ENCODE assay signal across 17 cellular contexts in genomic region chr3:193617628-193618027, GRCh38.
DNase-seq lines count a peak whose midpoint lies in the region; FAIRE-seq and TF ChIP-seq lines count a peak whose summit lies in the region.
"Had no signal": no experiment of that assay in that cellular context is flagged by ENCODE, and none has a peak within 500 bp of the region (broad histone marks: within the 10 kb centered on the region; RNA-seq: fewer than 3 reads in every experiment).

No MANE protein-coding gene starts in this region.

- H3K27me3 Mint-ChIP-seq in activated T-cell treated with anti-CD3 and anti-CD28 coated beads, Interleukin-2, amount 50 U/mL, for 24 hours: no peaks in the 10 kb centered on the region
- H3K27me3 Mint-ChIP-seq: CD4-positive, alpha-beta memory T cell had no signal

- no peaks in the 10 kb centered on the region for H3K9me3 Mint-ChIP-seq in activated T-cell treated with anti-CD3 and anti-CD28 coated beads, Interleukin-2, amount 50 U/mL, for 24 hours
- H3K9me3 Mint-ChIP-seq: CD4-positive, alpha-beta memory T cell had no signal

- no peak for TF ChIP-seq POLR2A in H54 (IDR thresholded peaks at IDR 0.05; ENCODE audit: low read depth, low read length)

- H3K36me3 Mint-ChIP-seq in activated T-cell treated with anti-CD3 and anti-CD28 coated beads, Interleukin-2, amount 50 U/mL, for 24 hours (ENCODE audit: low read depth): peaks cover 86% of the 10 kb centered on the region

- no peak overlapping the region for H3K4me3 ChIP-seq in foreskin fibroblast (ENCODE audit: low read depth in 1 of 2, low read length in 2 of 2)

- FAIRE-seq in D721Med (lab: Jason Lieb, UNC) (peak; percentile 60), H54 (lab: Jason Lieb, UNC) (peak; percentile 73), islet of Langerhans (lab: Jason Lieb, UNC) (peak; percentile 96)
- FAIRE-seq: G401.6, GM12892 had no signal

- no peak for DNase-seq in D721Med (ENCODE audit: insufficient read length, low spot score)
- DNase-seq in H54 (ENCODE audit: insufficient read length, low spot score): no peak
- DNase-seq in foreskin fibroblast: no peak
- no peak for DNase-seq in activated T-cell treated with anti-CD3 and anti-CD28 coated beads, Interleukin-2, amount 50 U/mL, for 24 hours
- DNase-seq in NCI-H524 treated with DMSO at 0.1 percent for 48 hours (lab: John Stamatoyannopoulos, UW): no peak
- DNase-seq: C1 segment of cervical spinal cord; Calu3; CD4-positive, alpha-beta memory T cell; COR-L47; DMS153; DND-41; GOT3; H7; HCEC 1CT had no signal

- H3K27ac Mint-ChIP-seq in activated T-cell treated with anti-CD3 and anti-CD28 coated beads, Interleukin-2, amount 50 U/mL, for 24 hours: no peak overlapping the region
- H3K27ac Mint-ChIP-seq: CD4-positive, alpha-beta memory T cell had no signal

- H3K4me3 Mint-ChIP-seq in activated T-cell treated with anti-CD3 and anti-CD28 coated beads, Interleukin-2, amount 50 U/mL, for 24 hours: no peak overlapping the region
- H3K4me3 Mint-ChIP-seq: CD4-positive, alpha-beta memory T cell had no signal

- peaks cover 42% of the 10 kb centered on the region for H3K4me1 Mint-ChIP-seq in activated T-cell treated with anti-CD3 and anti-CD28 coated beads, Interleukin-2, amount 50 U/mL, for 24 hours (ENCODE audit: low read depth)

- TF ChIP-seq CTCF in D721Med (IDR thresholded peaks at IDR 0.05; ENCODE audit: insufficient read depth, missing control alignments) (no peak), foreskin fibroblast (IDR thresholded peaks at IDR 0.05; ENCODE audit: low read depth, low read length) (no peak)
